In the genomic region with DNA sequence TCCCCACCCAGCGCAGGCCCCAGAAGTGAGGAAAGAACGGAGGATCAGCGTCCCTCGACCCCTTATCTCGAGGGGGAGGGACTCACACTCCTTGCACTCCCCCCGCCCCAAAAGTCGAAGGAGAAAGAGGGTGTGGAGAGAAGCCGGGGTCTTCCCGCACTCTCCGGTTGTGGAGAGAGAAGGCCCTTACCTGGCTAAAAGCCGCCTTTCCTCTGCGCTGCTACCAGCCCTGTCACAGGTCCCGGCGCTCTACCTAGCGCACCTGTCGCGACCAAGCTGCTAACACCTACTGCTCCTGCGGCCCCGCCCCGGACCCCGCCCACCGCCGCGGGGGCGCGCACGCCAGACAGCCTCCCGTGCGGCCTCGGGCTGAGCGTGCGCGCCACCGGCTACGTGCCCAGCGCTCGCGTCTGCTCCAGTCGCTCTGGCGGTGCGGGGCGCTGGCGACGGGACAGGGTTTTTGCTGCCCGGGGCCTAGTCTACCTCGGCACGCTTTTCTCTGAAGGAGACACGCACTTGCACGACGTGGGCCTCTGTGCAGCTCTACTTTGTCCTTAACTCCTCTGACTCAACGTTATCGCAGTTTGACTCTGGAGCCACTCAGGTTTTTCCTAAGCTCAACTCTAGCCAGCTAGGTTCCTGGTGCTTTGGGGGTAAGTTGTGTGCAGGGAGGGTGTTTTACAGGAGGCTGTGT, we compare ENCODE assay signal across 8 cellular contexts.
DNase-seq lines count a peak whose midpoint lies in the region; ATAC-seq and TF ChIP-seq lines count a peak whose summit lies in the region.

LIMA1 (minus strand) TSS at position 291 of the 694 bp plus-strand sequence. CDS start 34,769 bp downstream, outside the sequence.

- H3K4me3 ChIP-seq in astrocyte of the spinal cord (ENCODE audit: low read depth, low read length) (peak within 1 kb of the TSS; percentile 76), retinal pigment epithelial cell (ENCODE audit: low read length) (peak within 1 kb of the TSS; percentile 97)

- in situ Hi-C loops in astrocyte of the spinal cord (cut with HindIII; ENCODE audit: low sequenced_read_pairs), result no loop called here

- DNase-seq in NCI-H2029 treated with DMSO at 0.1 percent for 48 hours (lab: John Stamatoyannopoulos, UW) (peak; percentile 75), T1000 (lab: John Stamatoyannopoulos, UW) (peak; percentile 100), astrocyte of the spinal cord (ENCODE audit: low read depth, low spot score) (peak; percentile 76), hippocampal formation (lab: John Stamatoyannopoulos, UW) (peak; percentile 78 to 82), retinal pigment epithelial cell (ENCODE audit: low read depth) (peak; percentile 49)

- TF ChIP-seq CTCF in astrocyte of the spinal cord (IDR thresholded peaks at IDR 0.05; ENCODE audit: low read depth, low read length) (no peak), retinal pigment epithelial cell (conservative IDR thresholded peaks at IDR 0.05; ENCODE audit: low read depth, low read length) (no peak)

- ATAC-seq in GM18502 (IDR thresholded peaks at IDR 0.05; ENCODE audit: poor library complexity, unreplicated experiment), result peak; percentile 92
- ATAC-seq in HG02973 (IDR thresholded peaks at IDR 0.05; ENCODE audit: unreplicated experiment), result peak; percentile 90
- ATAC-seq in GM18517 (IDR thresholded peaks at IDR 0.05; ENCODE audit: unreplicated experiment), result no peak

Comparison
In these comparisons a context has a peak if more than half of its experiments do, and no peak if none do; other contexts are left out.
1. DNase-seq: peak in every context shown above with its lines; median percentile 100 in T1000; 80 in hippocampal formation; 76 in astrocyte of the spinal cord; 75 in NCI-H2029 treated with DMSO at 0.1 percent for 48 hours; 49 in retinal pigment epithelial cell.